In genomic region chr1:2134604-2135307, GRCh38 we compare ENCODE assay signal across 11 cellular contexts. TPM values are rescaled to one million over a fixed set of nuclear protein-coding genes. Genes with fewer than 3 reads are reported as not detected.
DNase-seq lines count a peak whose midpoint lies in the region; ATAC-seq and TF ChIP-seq lines count a peak whose summit lies in the region.
"Had no signal": no experiment of that assay in that cellular context is flagged by ENCODE, and none has a peak within 500 bp of the region (broad histone marks: within the 10 kb centered on the region; RNA-seq: fewer than 3 reads in every experiment).

No MANE protein-coding gene starts in this region.

- H3K4me1 ChIP-seq in BLaER1 (peaks cover 97% of the 10 kb centered on the region), right atrium auricular region (peaks cover 0 to 31% of the 10 kb centered on the region in 2 donors)

- no peaks in the 10 kb centered on the region; the same call in 1 of the 2 replicates for H3K27me3 Mint-ChIP-seq in WTC11 (ENCODE audit: low read depth)
- H3K27me3 Mint-ChIP-seq: activated B cell treated with CpG ODN at 0.5 μM for 24 hours had no signal

- peak overlapping the region; percentile 76 for H3K27ac Mint-ChIP-seq in WTC11
- H3K27ac Mint-ChIP-seq: activated B cell treated with CpG ODN at 0.5 μM for 24 hours had no signal

- peaks cover 20% of the 10 kb centered on the region for H3K4me1 Mint-ChIP-seq in WTC11

- H3K36me3 Mint-ChIP-seq in WTC11, result no peaks in the 10 kb centered on the region

- CTCF ChIA-PET in WTC11 (lab: Charles Lee), result no interaction called here

- H3K9me3 Mint-ChIP-seq in WTC11, result no peaks in the 10 kb centered on the region
- H3K9me3 Mint-ChIP-seq: activated B cell treated with CpG ODN at 0.5 μM for 24 hours had no signal

- H3K36me3 ChIP-seq in BLaER1 (peaks cover 13% of the 10 kb centered on the region), right atrium auricular region (no peaks in the 10 kb centered on the region)

- peak overlapping the region; percentile 19; the same call in 1 of the 2 replicates for H3K4me3 ChIP-seq in BLaER1
- no peak overlapping the region for H3K4me3 ChIP-seq in right atrium auricular region

- ATAC-seq in WTC11 (no peak), GM19463 (IDR thresholded peaks at IDR 0.05; ENCODE audit: unreplicated experiment) (no peak), HG03457 (IDR thresholded peaks at IDR 0.05; ENCODE audit: unreplicated experiment) (no peak)

- peak overlapping the region; percentile 82 for H3K4me2 ChIP-seq in BLaER1

- peak overlapping the region; percentile 67 for H3K9ac ChIP-seq in BLaER1

- peak overlapping the region; percentile 67 for H3K27ac ChIP-seq in BLaER1
- peak overlapping the region; percentile 95 to 98 for H3K27ac ChIP-seq in right atrium auricular region

- DNase-seq in WTC11 (ENCODE audit: low spot score), result no peak
- DNase-seq in right atrium auricular region (ENCODE audit: low spot score), result no peak
- peak; percentile 82 for DNase-seq in posterior vena cava (ENCODE audit: low spot score)
- no peak for DNase-seq in NCI-H2107 (lab: John Stamatoyannopoulos, UW)
- no peak for DNase-seq in DMS53 (lab: John Stamatoyannopoulos, UW)
- DNase-seq: activated B cell treated with CpG ODN at 0.5 μM for 24 hours, activated gamma-delta T cell, OCI-M1 had no signal

- intact Hi-C loops in posterior vena cava (cut with DNase I), result loop anchor here in 1 of 2 donors (5.0 kb wide), 1 partner anchor 38 kb away; no protein-coding TSS in a partner anchor

- POLR2A ChIA-PET in WTC11 (lab: Charles Lee), result no interaction called here

- H3K9me3 ChIP-seq in BLaER1 (no peaks in the 10 kb centered on the region), right atrium auricular region (no peaks in the 10 kb centered on the region)

- no peak for TF ChIP-seq CTCF in WTC11 (IDR thresholded peaks at IDR 0.05)
- TF ChIP-seq CTCF in right atrium auricular region (IDR thresholded peaks at IDR 0.05), result no peak

- no peak overlapping the region for H3K4me3 Mint-ChIP-seq in WTC11
- H3K4me3 Mint-ChIP-seq: activated B cell treated with CpG ODN at 0.5 μM for 24 hours had no signal

- peaks cover 97% of the 10 kb centered on the region for H4K20me1 ChIP-seq in BLaER1

- H3K27me3 ChIP-seq in BLaER1 (no peaks in the 10 kb centered on the region), right atrium auricular region (no peaks in the 10 kb centered on the region)

TF ChIP-seq in WTC11, 78 proteins besides CTCF, POLR2A, EP300 and RAD21:
- TF ChIP-seq GABPB1 (CRISPR knock-in tag; IDR thresholded peaks at IDR 0.05) (peak; percentile 32; the same call in 1 of the 2 replicates), ZNF532 (CRISPR knock-in tag; IDR thresholded peaks at IDR 0.05; ENCODE audit: borderline replicate concordance) (no peak)

RNA-seq across cellular contexts. Expression of gene FAAP20, which starts 59.8 kb away (rescaled TPM):
- total RNA-seq in WTC11 (2021) (133 to 151 TPM (median 150 TPM) in 3 replicates), right atrium auricular region (10 to 100 TPM; 18.5 to 24.3 TPM), posterior vena cava (10 to 100 TPM; 50.7 to 52.9 TPM)
